In the genomic region with DNA sequence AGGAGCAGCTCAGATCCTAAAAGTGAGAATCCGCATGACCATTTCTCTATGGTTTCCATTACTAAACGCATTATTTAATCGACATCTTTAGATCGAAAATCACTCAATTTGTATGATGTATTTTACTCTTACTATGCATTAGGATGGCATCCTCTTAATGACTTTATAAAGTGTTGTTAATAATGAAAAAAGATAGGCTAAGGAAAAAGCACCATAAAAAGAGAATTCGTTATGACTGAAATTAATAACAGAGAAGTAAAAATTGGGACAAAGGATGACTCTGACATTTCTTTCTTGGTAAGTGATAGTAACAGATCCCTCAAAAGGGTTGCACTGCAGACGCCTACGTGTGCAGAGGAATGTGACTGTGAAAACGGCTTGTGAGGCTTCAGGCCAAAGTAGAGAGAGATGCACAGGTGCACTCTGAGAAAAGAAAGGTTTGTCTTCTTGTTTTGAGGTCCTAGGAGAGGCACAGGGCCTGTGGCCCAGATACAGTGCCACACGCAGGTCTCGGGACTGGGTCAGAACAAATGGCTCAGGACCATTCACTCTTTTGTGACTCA, we compare ENCODE assay signal across 8 cellular contexts.
"Had no signal": no experiment of that assay in that cellular context is flagged by ENCODE, and none has a peak within 500 bp of the region (broad histone marks: within the 10 kb centered on the region; RNA-seq: fewer than 3 reads in every experiment).

No MANE protein-coding gene starts in this region.

- ATAC-seq: GM12878 had no signal

- FAIRE-seq: G401.6, GM12878, GM12891, GM12892, GM18507, GM19239 had no signal

- H3K4me3 ChIP-seq: GM12878 had no signal

- DNase-seq: GDM1, GF-D8 had no signal
